ENCODE assay signal across 15 cellular contexts in the genomic region with DNA sequence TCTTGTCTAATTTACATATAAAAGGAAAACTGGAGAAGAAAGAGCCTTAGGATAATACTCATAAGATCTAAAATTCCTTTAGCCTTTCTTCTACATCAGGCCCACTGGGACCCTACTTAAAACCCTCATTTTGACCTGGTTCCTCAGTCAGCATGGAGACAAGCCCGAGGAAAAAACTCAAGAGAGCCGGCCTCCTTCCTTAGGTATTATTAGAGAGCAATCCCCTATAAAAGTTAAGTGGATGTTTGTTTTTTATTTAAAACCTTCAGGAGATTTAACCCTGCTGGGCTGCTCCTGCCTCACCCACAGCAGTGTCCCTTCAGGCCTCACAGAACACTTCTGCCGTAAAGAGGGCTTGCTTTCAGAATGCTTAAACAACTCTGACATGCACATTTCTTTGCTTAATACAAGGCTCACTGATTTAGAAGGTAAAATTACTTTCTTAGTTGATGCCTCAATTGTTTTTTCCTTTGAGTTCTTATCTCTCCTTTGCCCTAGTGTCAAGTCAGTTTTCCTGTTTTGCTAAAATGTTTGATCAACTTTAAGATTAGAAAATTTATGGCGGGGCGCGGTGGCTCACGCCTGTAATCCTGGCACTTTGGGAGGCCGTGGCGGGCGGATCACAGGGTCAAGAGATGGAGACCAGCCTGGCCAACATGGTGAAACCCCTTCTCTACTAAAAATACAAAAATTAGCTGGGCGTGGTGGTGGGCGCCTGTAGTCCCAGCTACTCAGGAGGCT.
DNase-seq lines count a peak whose midpoint lies in the region; TF ChIP-seq lines count a peak whose summit lies in the region.
"Had no signal": no experiment of that assay in that cellular context is flagged by ENCODE, and none has a peak within 500 bp of the region (broad histone marks: within the 10 kb centered on the region; RNA-seq: fewer than 3 reads in every experiment).

No MANE protein-coding gene starts in this region.

- H2AFZ ChIP-seq in hepatocyte = peak overlapping the region; percentile 13
- H2AFZ ChIP-seq in smooth muscle cell (ENCODE audit: low read depth) = no peak overlapping the region
- H2AFZ ChIP-seq in PC-9 = no peak overlapping the region

- H3K9ac ChIP-seq in smooth muscle cell (ENCODE audit: low read depth) = no peak overlapping the region

- H3K27ac ChIP-seq in hepatocyte (peak overlapping the region; percentile 78), smooth muscle cell (ENCODE audit: low read depth) (peak overlapping the region; percentile 95), PC-9 (no peak overlapping the region)
- H3K27ac ChIP-seq: 22Rv1, SJCRH30 had no signal

- no peaks in the 10 kb centered on the region for H3K79me2 ChIP-seq in hepatocyte
- no peaks in the 10 kb centered on the region for H3K79me2 ChIP-seq in smooth muscle cell (ENCODE audit: low read depth)
- no peaks in the 10 kb centered on the region for H3K79me2 ChIP-seq in PC-9 (ENCODE audit: low read depth)

- intact Hi-C loops in PC-9 (cut with micrococcal nuclease; ENCODE audit: unreplicated experiment) = no loop called here

- peaks cover 32% of the 10 kb centered on the region for H3F3A ChIP-seq in smooth muscle cell (ENCODE audit: low read depth)
- no peaks in the 10 kb centered on the region; the same call in 1 of the 2 replicates for H3F3A ChIP-seq in PC-9 (ENCODE audit: insufficient read depth, low read depth)

- peak; percentile 18 for DNase-seq in NCI-H82 (lab: John Stamatoyannopoulos, UW)
- no peak for DNase-seq in NCI-H82 treated with DMSO at 0.1 percent for 48 hours (lab: John Stamatoyannopoulos, UW; ENCODE audit: unreplicated experiment)
- peak; percentile 45 for DNase-seq in LoVo (ENCODE audit: low spot score)
- DNase-seq in hepatocyte (ENCODE audit: low spot score) = no peak
- DNase-seq in smooth muscle cell (lab: John Stamatoyannopoulos, UW; ENCODE audit: unreplicated experiment) = no peak
- no peak for DNase-seq in AG08396 (ENCODE audit: low spot score)
- no peak for DNase-seq in PC-9
- no peak for DNase-seq in NCI-H526 treated with DMSO at 0.1 percent for 48 hours (lab: John Stamatoyannopoulos, UW)
- DNase-seq: DMS79 treated with DMSO at 0.1 percent for 48 hours; glutamatergic neuron; islet precursor cell; NCI-H510A; SJCRH30; stimulated activated CD4-positive, alpha-beta T cell treated with anti-CD3 and anti-CD28 coated beads, Interleukin-4, amount 100 ng/mL, for 4 hours had no signal

- CTCF ChIA-PET in PC-9 (lab: Charles Lee) = no interaction called here

- no peak overlapping the region for H3K4me3 ChIP-seq in hepatocyte
- no peak overlapping the region for H3K4me3 ChIP-seq in smooth muscle cell
- H3K4me3 ChIP-seq in PC-9 = no peak overlapping the region
- H3K4me3 ChIP-seq: SJCRH30 had no signal

- POLR2A ChIA-PET in PC-9 (lab: Charles Lee; ENCODE audit: unreplicated experiment) = no interaction called here

- BruUV-seq in PC-9 (replicated peaks; lab: Mats Ljungman, UMichigan) = no TSS peak

- H3K9me2 ChIP-seq in hepatocyte (replicated peaks; ENCODE audit: insufficient read depth) (no peaks in the 10 kb centered on the region), PC-9 (ENCODE audit: insufficient read depth) (no peaks in the 10 kb centered on the region)

- H3K4me2 ChIP-seq in hepatocyte (peak overlapping the region; percentile 28), smooth muscle cell (peak overlapping the region; percentile 36), PC-9 (no peak overlapping the region)

- H3K4me1 ChIP-seq in hepatocyte (ENCODE audit: insufficient read depth) (peaks cover 51% of the 10 kb centered on the region), smooth muscle cell (ENCODE audit: low read depth) (peaks cover 30% of the 10 kb centered on the region), PC-9 (replicated peaks; ENCODE audit: insufficient read depth) (no peaks in the 10 kb centered on the region)

- 39% methylated on average over 12 of the region's 12 CpGs for WGBS in hepatocyte (ENCODE audit: low lambda C conversion rate, missing lambda C conversion rate)
- WGBS in smooth muscle cell (ENCODE audit: low lambda C conversion rate) = 59% methylated on average over 12 of the region's 12 CpGs

- H4K20me1 ChIP-seq in hepatocyte (ENCODE audit: insufficient read depth, poor library complexity, severe bottlenecking) = no peaks in the 10 kb centered on the region
- H4K20me1 ChIP-seq in smooth muscle cell (ENCODE audit: low read depth) = no peaks in the 10 kb centered on the region
- no peaks in the 10 kb centered on the region for H4K20me1 ChIP-seq in PC-9 (ENCODE audit: insufficient read depth)

- H3K36me3 ChIP-seq in hepatocyte (replicated peaks; ENCODE audit: insufficient read depth, low read depth) (no peaks in the 10 kb centered on the region), smooth muscle cell (ENCODE audit: low read depth) (no peaks in the 10 kb centered on the region), PC-9 (ENCODE audit: low read depth) (no peaks in the 10 kb centered on the region)
- H3K36me3 ChIP-seq: SJCRH30 had no signal

- H3K9me3 ChIP-seq in hepatocyte (ENCODE audit: low read depth) (no peaks in the 10 kb centered on the region), smooth muscle cell (replicated peaks; ENCODE audit: low read depth) (no peaks in the 10 kb centered on the region), PC-9 (ENCODE audit: insufficient read depth, low read depth) (no peaks in the 10 kb centered on the region)
- H3K9me3 ChIP-seq: SJCRH30 had no signal

- TF ChIP-seq CTCF in hepatocyte (IDR thresholded peaks at IDR 0.05; ENCODE audit: poor library complexity) (no peak), smooth muscle cell (IDR thresholded peaks at IDR 0.05; ENCODE audit: borderline replicate concordance, insufficient read depth, poor library complexity, severe bottlenecking) (no peak), PC-9 (conservative IDR thresholded peaks at IDR 0.05) (no peak)

- H3K27me3 ChIP-seq in hepatocyte (no peaks in the 10 kb centered on the region), smooth muscle cell (ENCODE audit: low read depth) (no peaks in the 10 kb centered on the region), PC-9 (ENCODE audit: insufficient read depth, low read depth) (no peaks in the 10 kb centered on the region)
- H3K27me3 ChIP-seq: SJCRH30 had no signal

Comparison
In these comparisons a context has a peak if more than half of its experiments do, and no peak if none do; other contexts are left out.
1. DNase-seq: peak in NCI-H82 (single experiment) and LoVo (single experiment); none in NCI-H82 treated with DMSO at 0.1 percent for 48 hours (single experiment), hepatocyte (single experiment), smooth muscle cell (single experiment), AG08396 (single experiment), PC-9 (0 of 2) and NCI-H526 treated with DMSO at 0.1 percent for 48 hours (single experiment).